1 cellular context compared by ENCODE assay signal in the genomic region with DNA sequence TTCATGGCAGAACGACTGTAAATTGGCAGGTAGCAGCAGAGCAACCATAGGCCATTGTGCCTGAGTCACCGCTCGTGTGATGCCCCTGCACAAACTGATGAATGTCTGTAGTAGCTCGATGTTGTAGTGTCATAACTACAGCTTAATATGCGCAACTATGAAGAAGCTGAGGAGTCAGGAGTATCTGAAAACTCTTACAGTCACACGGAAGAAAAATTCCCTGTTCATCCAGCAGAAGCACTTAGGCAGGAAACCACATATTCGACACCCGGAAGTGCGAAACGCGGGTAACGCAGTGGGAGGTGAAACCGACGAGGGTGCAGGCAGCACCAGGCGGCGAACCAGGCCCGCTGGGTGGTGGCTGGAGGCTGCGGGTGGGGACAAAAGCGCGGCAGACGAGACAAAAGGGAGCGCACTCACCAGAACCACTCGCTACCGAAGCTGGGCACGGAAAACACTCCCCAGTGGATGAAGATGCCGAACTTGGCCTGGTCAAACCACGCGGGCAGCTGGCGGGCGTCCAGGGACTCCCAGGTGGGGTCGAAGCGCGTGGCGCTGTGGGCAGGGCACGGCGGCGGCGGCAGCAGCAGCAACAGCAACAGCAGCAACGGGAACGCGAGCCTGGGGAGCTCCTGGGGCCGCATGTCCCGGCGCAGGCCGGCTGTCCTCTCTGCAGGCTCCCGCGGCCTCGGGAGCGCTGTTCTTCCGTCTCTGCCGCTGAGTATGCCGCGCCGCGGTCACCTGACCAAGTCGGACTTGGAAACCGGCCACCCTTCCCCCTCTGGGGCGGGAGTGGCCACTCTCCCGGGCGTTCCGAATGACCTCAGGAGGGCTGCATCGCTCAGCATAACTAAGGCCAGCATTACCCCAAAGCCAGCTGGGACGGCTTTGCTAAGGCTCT.
TF ChIP-seq lines count a peak whose summit lies in the region.

A gene with protein sequence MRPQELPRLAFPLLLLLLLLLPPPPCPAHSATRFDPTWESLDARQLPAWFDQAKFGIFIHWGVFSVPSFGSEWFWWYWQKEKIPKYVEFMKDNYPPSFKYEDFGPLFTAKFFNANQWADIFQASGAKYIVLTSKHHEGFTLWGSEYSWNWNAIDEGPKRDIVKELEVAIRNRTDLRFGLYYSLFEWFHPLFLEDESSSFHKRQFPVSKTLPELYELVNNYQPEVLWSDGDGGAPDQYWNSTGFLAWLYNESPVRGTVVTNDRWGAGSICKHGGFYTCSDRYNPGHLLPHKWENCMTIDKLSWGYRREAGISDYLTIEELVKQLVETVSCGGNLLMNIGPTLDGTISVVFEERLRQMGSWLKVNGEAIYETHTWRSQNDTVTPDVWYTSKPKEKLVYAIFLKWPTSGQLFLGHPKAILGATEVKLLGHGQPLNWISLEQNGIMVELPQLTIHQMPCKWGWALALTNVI (minus strand): TSS at position 730 of the 901 bp plus-strand sequence. CDS start 86 bp downstream, at position 644.

TF ChIP-seq in GM12878, 131 proteins besides CTCF, POLR2A, EP300 and RAD21 (continued from another document and continues in another):
- TF ChIP-seq ESRRA (IDR thresholded peaks at IDR 0.05; ENCODE audit: low read length): no peak
- TF ChIP-seq, protein P1, sequence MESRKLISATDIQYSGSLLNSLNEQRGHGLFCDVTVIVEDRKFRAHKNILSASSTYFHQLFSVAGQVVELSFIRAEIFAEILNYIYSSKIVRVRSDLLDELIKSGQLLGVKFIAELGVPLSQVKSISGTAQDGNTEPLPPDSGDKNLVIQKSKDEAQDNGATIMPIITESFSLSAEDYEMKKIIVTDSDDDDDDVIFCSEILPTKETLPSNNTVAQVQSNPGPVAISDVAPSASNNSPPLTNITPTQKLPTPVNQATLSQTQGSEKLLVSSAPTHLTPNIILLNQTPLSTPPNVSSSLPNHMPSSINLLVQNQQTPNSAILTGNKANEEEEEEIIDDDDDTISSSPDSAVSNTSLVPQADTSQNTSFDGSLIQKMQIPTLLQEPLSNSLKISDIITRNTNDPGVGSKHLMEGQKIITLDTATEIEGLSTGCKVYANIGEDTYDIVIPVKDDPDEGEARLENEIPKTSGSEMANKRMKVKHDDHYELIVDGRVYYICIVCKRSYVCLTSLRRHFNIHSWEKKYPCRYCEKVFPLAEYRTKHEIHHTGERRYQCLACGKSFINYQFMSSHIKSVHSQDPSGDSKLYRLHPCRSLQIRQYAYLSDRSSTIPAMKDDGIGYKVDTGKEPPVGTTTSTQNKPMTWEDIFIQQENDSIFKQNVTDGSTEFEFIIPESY (IDR thresholded peaks at IDR 0.05): no peak
- no peak for TF ChIP-seq MEF2A (IDR thresholded peaks at IDR 0.05; ENCODE audit: insufficient read depth, low read depth, low read length)
- TF ChIP-seq CHD2 (IDR thresholded peaks at IDR 0.05; ENCODE audit: borderline replicate concordance, low read depth, low read length): no peak
- no peak for TF ChIP-seq NBN (IDR thresholded peaks at IDR 0.05)
- no peak for TF ChIP-seq EGR1 (IDR thresholded peaks at IDR 0.05; ENCODE audit: borderline replicate concordance in 1 of 2, low read depth in 2 of 2, low read length in 2 of 2)
- peak; percentile 23 to 77; a peak in 3 of 4 replicates for TF ChIP-seq BHLHE40 (IDR thresholded peaks at IDR 0.05; ENCODE audit: borderline replicate concordance in 1 of 2, low read depth in 2 of 2, low read length in 1 of 2)
- peak; percentile 82 for TF ChIP-seq RUNX3 (IDR thresholded peaks at IDR 0.05; ENCODE audit: low read length)
- TF ChIP-seq, protein P2, sequence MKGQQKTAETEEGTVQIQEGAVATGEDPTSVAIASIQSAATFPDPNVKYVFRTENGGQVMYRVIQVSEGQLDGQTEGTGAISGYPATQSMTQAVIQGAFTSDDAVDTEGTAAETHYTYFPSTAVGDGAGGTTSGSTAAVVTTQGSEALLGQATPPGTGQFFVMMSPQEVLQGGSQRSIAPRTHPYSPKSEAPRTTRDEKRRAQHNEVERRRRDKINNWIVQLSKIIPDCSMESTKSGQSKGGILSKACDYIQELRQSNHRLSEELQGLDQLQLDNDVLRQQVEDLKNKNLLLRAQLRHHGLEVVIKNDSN (IDR thresholded peaks at IDR 0.05; ENCODE audit: borderline replicate concordance, extremely low read length, insufficient read depth, low read depth, low read length): peak; percentile 70
- TF ChIP-seq PAX8 (IDR thresholded peaks at IDR 0.05): no peak
- peak; percentile 79 for TF ChIP-seq MYC (IDR thresholded peaks at IDR 0.05; ENCODE audit: insufficient read depth, insufficient read length, insufficient replicate concordance, low read length, severe bottlenecking)
- TF ChIP-seq, protein P3, sequence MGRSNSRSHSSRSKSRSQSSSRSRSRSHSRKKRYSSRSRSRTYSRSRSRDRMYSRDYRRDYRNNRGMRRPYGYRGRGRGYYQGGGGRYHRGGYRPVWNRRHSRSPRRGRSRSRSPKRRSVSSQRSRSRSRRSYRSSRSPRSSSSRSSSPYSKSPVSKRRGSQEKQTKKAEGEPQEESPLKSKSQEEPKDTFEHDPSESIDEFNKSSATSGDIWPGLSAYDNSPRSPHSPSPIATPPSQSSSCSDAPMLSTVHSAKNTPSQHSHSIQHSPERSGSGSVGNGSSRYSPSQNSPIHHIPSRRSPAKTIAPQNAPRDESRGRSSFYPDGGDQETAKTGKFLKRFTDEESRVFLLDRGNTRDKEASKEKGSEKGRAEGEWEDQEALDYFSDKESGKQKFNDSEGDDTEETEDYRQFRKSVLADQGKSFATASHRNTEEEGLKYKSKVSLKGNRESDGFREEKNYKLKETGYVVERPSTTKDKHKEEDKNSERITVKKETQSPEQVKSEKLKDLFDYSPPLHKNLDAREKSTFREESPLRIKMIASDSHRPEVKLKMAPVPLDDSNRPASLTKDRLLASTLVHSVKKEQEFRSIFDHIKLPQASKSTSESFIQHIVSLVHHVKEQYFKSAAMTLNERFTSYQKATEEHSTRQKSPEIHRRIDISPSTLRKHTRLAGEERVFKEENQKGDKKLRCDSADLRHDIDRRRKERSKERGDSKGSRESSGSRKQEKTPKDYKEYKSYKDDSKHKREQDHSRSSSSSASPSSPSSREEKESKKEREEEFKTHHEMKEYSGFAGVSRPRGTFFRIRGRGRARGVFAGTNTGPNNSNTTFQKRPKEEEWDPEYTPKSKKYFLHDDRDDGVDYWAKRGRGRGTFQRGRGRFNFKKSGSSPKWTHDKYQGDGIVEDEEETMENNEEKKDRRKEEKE (IDR thresholded peaks at IDR 0.05): no peak
- no peak for TF ChIP-seq EZH2 (IDR thresholded peaks at IDR 0.05; ENCODE audit: borderline replicate concordance, control insufficient read depth, low read depth, low read length)
- TF ChIP-seq, protein P4, sequence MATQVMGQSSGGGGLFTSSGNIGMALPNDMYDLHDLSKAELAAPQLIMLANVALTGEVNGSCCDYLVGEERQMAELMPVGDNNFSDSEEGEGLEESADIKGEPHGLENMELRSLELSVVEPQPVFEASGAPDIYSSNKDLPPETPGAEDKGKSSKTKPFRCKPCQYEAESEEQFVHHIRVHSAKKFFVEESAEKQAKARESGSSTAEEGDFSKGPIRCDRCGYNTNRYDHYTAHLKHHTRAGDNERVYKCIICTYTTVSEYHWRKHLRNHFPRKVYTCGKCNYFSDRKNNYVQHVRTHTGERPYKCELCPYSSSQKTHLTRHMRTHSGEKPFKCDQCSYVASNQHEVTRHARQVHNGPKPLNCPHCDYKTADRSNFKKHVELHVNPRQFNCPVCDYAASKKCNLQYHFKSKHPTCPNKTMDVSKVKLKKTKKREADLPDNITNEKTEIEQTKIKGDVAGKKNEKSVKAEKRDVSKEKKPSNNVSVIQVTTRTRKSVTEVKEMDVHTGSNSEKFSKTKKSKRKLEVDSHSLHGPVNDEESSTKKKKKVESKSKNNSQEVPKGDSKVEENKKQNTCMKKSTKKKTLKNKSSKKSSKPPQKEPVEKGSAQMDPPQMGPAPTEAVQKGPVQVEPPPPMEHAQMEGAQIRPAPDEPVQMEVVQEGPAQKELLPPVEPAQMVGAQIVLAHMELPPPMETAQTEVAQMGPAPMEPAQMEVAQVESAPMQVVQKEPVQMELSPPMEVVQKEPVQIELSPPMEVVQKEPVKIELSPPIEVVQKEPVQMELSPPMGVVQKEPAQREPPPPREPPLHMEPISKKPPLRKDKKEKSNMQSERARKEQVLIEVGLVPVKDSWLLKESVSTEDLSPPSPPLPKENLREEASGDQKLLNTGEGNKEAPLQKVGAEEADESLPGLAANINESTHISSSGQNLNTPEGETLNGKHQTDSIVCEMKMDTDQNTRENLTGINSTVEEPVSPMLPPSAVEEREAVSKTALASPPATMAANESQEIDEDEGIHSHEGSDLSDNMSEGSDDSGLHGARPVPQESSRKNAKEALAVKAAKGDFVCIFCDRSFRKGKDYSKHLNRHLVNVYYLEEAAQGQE (IDR thresholded peaks at IDR 0.05; ENCODE audit: low read depth, low read length): no peak
- TF ChIP-seq, protein P5, sequence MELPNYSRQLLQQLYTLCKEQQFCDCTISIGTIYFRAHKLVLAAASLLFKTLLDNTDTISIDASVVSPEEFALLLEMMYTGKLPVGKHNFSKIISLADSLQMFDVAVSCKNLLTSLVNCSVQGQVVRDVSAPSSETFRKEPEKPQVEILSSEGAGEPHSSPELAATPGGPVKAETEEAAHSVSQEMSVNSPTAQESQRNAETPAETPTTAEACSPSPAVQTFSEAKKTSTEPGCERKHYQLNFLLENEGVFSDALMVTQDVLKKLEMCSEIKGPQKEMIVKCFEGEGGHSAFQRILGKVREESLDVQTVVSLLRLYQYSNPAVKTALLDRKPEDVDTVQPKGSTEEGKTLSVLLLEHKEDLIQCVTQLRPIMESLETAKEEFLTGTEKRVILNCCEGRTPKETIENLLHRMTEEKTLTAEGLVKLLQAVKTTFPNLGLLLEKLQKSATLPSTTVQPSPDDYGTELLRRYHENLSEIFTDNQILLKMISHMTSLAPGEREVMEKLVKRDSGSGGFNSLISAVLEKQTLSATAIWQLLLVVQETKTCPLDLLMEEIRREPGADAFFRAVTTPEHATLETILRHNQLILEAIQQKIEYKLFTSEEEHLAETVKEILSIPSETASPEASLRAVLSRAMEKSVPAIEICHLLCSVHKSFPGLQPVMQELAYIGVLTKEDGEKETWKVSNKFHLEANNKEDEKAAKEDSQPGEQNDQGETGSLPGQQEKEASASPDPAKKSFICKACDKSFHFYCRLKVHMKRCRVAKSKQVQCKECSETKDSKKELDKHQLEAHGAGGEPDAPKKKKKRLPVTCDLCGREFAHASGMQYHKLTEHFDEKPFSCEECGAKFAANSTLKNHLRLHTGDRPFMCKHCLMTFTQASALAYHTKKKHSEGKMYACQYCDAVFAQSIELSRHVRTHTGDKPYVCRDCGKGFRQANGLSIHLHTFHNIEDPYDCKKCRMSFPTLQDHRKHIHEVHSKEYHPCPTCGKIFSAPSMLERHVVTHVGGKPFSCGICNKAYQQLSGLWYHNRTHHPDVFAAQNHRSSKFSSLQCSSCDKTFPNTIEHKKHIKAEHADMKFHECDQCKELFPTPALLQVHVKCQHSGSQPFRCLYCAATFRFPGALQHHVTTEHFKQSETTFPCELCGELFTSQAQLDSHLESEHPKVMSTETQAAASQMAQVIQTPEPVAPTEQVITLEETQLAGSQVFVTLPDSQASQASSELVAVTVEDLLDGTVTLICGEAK (IDR thresholded peaks at IDR 0.05; ENCODE audit: borderline replicate concordance): peak; percentile 64
- no peak for TF ChIP-seq ZNF207 (IDR thresholded peaks at IDR 0.05; ENCODE audit: borderline replicate concordance)
- TF ChIP-seq BMI1 (IDR thresholded peaks at IDR 0.05; ENCODE audit: borderline replicate concordance): no peak
- no peak for TF ChIP-seq JUNB (IDR thresholded peaks at IDR 0.05)
- peak; percentile 37 to 56; a peak in 1 of 4 replicates for TF ChIP-seq IKZF2 (IDR thresholded peaks at IDR 0.05)
- TF ChIP-seq NRF1 (conservative IDR thresholded peaks at IDR 0.05; ENCODE audit: low read depth, low read length): no peak
- TF ChIP-seq KDM1A (IDR thresholded peaks at IDR 0.05; ENCODE audit: borderline replicate concordance): no peak
- TF ChIP-seq, protein P6, sequence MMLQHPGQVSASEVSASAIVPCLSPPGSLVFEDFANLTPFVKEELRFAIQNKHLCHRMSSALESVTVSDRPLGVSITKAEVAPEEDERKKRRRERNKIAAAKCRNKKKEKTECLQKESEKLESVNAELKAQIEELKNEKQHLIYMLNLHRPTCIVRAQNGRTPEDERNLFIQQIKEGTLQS (IDR thresholded peaks at IDR 0.05; ENCODE audit: borderline replicate concordance, extremely low read depth, low read depth, low read length): no peak
- TF ChIP-seq STAT3 (IDR thresholded peaks at IDR 0.05; ENCODE audit: low read depth, low read length): no peak
- TF ChIP-seq RFX5 (IDR thresholded peaks at IDR 0.05; ENCODE audit: low read depth, low read length): no peak
- TF ChIP-seq TCF12 (IDR thresholded peaks at IDR 0.05; ENCODE audit: low read depth, low read length): 0 out of 2 replicates have a peak, but pooled peaks have one; percentile 3
- TF ChIP-seq SPI1 (IDR thresholded peaks at IDR 0.05; ENCODE audit: borderline replicate concordance, insufficient read depth, low read depth, low read length): no peak
- 0 out of 2 replicates have a peak, but pooled peaks have one; percentile 52 for TF ChIP-seq RCOR1 (conservative IDR thresholded peaks at IDR 0.05; ENCODE audit: low read depth, low read length)
- peak; percentile 81 for TF ChIP-seq IKZF1 (conservative IDR thresholded peaks at IDR 0.05)
- TF ChIP-seq ASH2L (IDR thresholded peaks at IDR 0.05; ENCODE audit: borderline replicate concordance, low read depth): no peak
- TF ChIP-seq CREM (IDR thresholded peaks at IDR 0.05; ENCODE audit: low read depth): peak; percentile 48; the same call in 1 of the 2 replicates
- TF ChIP-seq SP1 (IDR thresholded peaks at IDR 0.05; ENCODE audit: low read depth, low read length): no peak
- no peak for TF ChIP-seq NR2C2 (IDR thresholded peaks at IDR 0.05; ENCODE audit: borderline replicate concordance, control insufficient read depth, insufficient read length, low read depth)
- TF ChIP-seq LARP7 (IDR thresholded peaks at IDR 0.05): peak; percentile 81
- TF ChIP-seq TBL1XR1 (IDR thresholded peaks at IDR 0.05; ENCODE audit: low read depth, low read length): no peak
- no peak for TF ChIP-seq NFXL1 (IDR thresholded peaks at IDR 0.05; ENCODE audit: borderline replicate concordance)
- TF ChIP-seq CHD1 (IDR thresholded peaks at IDR 0.05; ENCODE audit: low read depth, low read length): no peak
- no peak for TF ChIP-seq SIN3A (IDR thresholded peaks at IDR 0.05; ENCODE audit: low read depth, low read length)
- TF ChIP-seq, protein P7, sequence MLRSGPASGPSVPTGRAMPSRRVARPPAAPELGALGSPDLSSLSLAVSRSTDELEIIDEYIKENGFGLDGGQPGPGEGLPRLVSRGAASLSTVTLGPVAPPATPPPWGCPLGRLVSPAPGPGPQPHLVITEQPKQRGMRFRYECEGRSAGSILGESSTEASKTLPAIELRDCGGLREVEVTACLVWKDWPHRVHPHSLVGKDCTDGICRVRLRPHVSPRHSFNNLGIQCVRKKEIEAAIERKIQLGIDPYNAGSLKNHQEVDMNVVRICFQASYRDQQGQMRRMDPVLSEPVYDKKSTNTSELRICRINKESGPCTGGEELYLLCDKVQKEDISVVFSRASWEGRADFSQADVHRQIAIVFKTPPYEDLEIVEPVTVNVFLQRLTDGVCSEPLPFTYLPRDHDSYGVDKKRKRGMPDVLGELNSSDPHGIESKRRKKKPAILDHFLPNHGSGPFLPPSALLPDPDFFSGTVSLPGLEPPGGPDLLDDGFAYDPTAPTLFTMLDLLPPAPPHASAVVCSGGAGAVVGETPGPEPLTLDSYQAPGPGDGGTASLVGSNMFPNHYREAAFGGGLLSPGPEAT (IDR thresholded peaks at IDR 0.05; ENCODE audit: low read depth): peak; percentile 54; the same call in 1 of the 2 replicates
- peak; percentile 87; the same call in 1 of the 2 replicates for TF ChIP-seq DPF2 (IDR thresholded peaks at IDR 0.05)
